Comparison of ENCODE assay signal across 8 cellular contexts in the genomic region with DNA sequence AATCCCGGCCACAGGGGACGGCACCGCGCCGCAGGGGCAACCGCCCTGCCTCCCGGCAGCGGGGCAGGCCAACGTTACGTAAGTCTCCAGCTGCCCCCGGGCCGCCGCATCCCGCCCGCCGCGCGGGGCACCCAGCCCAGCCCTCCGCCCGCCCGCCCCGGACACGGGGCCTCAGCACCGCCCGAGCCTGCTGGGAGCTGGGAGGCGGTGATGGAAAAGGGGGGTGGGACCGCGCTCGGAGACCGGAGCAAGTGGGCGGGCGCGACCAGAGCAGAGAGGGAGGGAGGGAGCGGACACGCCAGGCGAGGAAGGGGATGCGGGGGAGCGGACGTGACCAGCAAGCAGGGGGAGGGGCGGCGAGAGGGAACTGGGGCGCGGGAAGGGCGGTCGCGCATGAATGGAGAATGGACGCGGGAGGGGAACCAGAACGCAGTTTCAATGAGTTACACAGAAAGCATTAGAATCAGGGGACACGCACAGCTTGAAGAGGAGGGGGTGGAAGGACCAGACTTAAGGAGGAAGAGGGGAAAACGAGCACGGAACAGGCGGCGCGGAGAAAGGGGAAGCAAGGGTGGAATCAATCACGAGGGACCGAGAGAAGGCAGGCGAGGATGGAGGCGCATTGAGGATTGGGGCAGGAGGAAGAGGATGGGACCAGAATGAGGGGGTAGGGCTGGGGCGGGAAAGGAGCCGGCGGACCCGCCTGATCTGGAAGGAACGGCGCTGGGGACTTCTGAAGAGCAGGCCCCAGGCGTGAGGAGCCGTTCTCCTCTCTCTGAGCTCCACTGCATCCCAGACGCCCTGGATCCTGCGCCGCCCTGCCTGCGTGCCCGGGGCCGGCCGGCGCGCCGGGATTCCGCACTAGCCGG. TPM values are rescaled to one million over a fixed set of nuclear protein-coding genes. Genes with fewer than 3 reads are reported as not detected.
A peak's percentile ranks its signal among the peaks of the same experiment; 100 is the strongest.
DNase-seq lines count a peak whose midpoint lies in the region; ATAC-seq and TF ChIP-seq lines count a peak whose summit lies in the region.

No MANE protein-coding gene starts in this region.

- DNase-seq in DMS114 treated with DMSO at 0.1 percent for 48 hours (lab: John Stamatoyannopoulos, UW; ENCODE audit: unreplicated experiment): peak; percentile 65
- peak; percentile 67 for DNase-seq in Jurkat, Clone E6-1 (ENCODE audit: low read depth, low spot score)
- peak; percentile 86 for DNase-seq in RPMI8226
- peak; percentile 50 for DNase-seq in activated gamma-delta T cell treated with Interleukin-2 at 50 U/mL for 16 hours
- DNase-seq in fibroblast of the conjunctiva (ENCODE audit: low read depth): peak; percentile 90
- DNase-seq in stimulated activated naive CD8-positive, alpha-beta T cell treated with anti-CD3 and anti-CD28 coated beads, Interleukin-15, amount 100 ng/mL, for 72 hours: peak; percentile 68 to 85

- peak overlapping the region; percentile 93 for H3K4me3 ChIP-seq in Jurkat, Clone E6-1 (ENCODE audit: low read length)

- H3K27ac Mint-ChIP-seq in nephron: peak overlapping the region; percentile 93 to 98 (median 97)
- peak overlapping the region; percentile 94 to 96 for H3K27ac Mint-ChIP-seq in stimulated activated naive CD8-positive, alpha-beta T cell treated with anti-CD3 and anti-CD28 coated beads, Interleukin-15, amount 100 ng/mL, for 72 hours

- peaks cover 55% of the 10 kb centered on the region for H3K4me1 Mint-ChIP-seq in nephron
- peaks cover 58% of the 10 kb centered on the region for H3K4me1 Mint-ChIP-seq in stimulated activated naive CD8-positive, alpha-beta T cell treated with anti-CD3 and anti-CD28 coated beads, Interleukin-15, amount 100 ng/mL, for 72 hours

- TF ChIP-seq CTCF in nephron (IDR thresholded peaks at IDR 0.05; ENCODE audit: unreplicated experiment in 3 of 3): no peak

- ATAC-seq in stimulated activated naive CD8-positive, alpha-beta T cell treated with anti-CD3 and anti-CD28 coated beads, Interleukin-15, amount 100 ng/mL, for 72 hours: peak; percentile 7
- ATAC-seq in GM21381 (IDR thresholded peaks at IDR 0.05; ENCODE audit: unreplicated experiment): no peak

- H3K36me3 Mint-ChIP-seq in nephron (ENCODE audit: low read depth): peaks cover 6% of the 10 kb centered on the region

- no peaks in the 10 kb centered on the region for H3K27me3 Mint-ChIP-seq in nephron (ENCODE audit: low read depth)
- H3K27me3 Mint-ChIP-seq in stimulated activated naive CD8-positive, alpha-beta T cell treated with anti-CD3 and anti-CD28 coated beads, Interleukin-15, amount 100 ng/mL, for 72 hours: no peaks in the 10 kb centered on the region

- H3K9me3 Mint-ChIP-seq in nephron: no peaks in the 10 kb centered on the region
- H3K9me3 Mint-ChIP-seq in stimulated activated naive CD8-positive, alpha-beta T cell treated with anti-CD3 and anti-CD28 coated beads, Interleukin-15, amount 100 ng/mL, for 72 hours: no peaks in the 10 kb centered on the region

- H3K4me3 Mint-ChIP-seq in nephron: peak overlapping the region; percentile 94 to 96 (median 95)
- H3K4me3 Mint-ChIP-seq in stimulated activated naive CD8-positive, alpha-beta T cell treated with anti-CD3 and anti-CD28 coated beads, Interleukin-15, amount 100 ng/mL, for 72 hours: peak overlapping the region; percentile 90 to 92

RNA-seq across cellular contexts. Expression of a gene that starts 0.6 kb away (rescaled TPM):
- 1,111 TPM for polyA plus RNA-seq in Jurkat, Clone E6-1 (2012; ENCODE audit: insufficient read depth, insufficient read length)

RNA-seq across cellular contexts. Expression of a gene that starts 32.8 kb away (rescaled TPM):
- 0.80 TPM for polyA plus RNA-seq in Jurkat, Clone E6-1 (2012; ENCODE audit: insufficient read depth, insufficient read length)

RNA-seq across cellular contexts. Expression of a gene that starts 41.9 kb away (rescaled TPM):
- polyA plus RNA-seq in Jurkat, Clone E6-1 (2012; ENCODE audit: insufficient read depth, insufficient read length): 79.2 TPM
